22 cellular contexts compared by ENCODE assay signal in the genomic region with DNA sequence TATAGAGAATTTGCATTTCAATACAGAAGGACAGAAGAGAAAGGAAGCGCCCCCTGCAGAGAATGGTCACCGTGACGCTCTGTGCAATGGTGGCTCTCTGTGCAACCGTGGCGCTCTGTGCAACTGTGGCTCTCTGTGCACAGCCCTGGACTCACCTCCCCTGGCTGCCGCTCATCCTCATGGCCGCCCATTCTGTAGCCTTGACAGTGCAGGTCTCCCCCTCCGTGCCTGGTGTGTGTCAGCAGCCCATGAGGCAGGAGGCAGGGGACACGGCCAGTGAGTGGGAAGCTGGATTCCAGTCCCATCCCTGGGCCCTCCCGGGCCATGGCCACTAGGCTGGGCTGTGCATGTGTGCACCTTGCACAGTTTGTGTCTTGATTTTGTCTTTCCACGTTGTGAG. TPM values are rescaled to one million over a fixed set of nuclear protein-coding genes. Genes with fewer than 3 reads are reported as not detected.
DNase-seq lines count a peak whose midpoint lies in the region; ATAC-seq, FAIRE-seq and TF ChIP-seq lines count a peak whose summit lies in the region.
"Had no signal": no experiment of that assay in that cellular context is flagged by ENCODE, and none has a peak within 500 bp of the region (broad histone marks: within the 10 kb centered on the region; RNA-seq: fewer than 3 reads in every experiment).

No MANE protein-coding gene starts in this region.

- no peak for TF ChIP-seq RAD21 in H1 (IDR thresholded peaks at IDR 0.05 in 1 of 2, conservative IDR thresholded peaks at IDR 0.05 in 1 of 2; ENCODE audit: low read depth in 2 of 2, low read length in 2 of 2)

- no peak overlapping the region for H3K56ac ChIP-seq in H1 (replicated peaks; ENCODE audit: insufficient read length, low read depth, low read length)

- no peak for TF ChIP-seq POLR2A in H1 (IDR thresholded peaks at IDR 0.05; ENCODE audit: control extremely low read depth in 1 of 2, low read depth in 2 of 2, low read length in 2 of 2)

- no peak overlapping the region for H3K4me3 ChIP-seq in H7 (ENCODE audit: insufficient read depth, low read depth, low read length)
- no peak overlapping the region for H3K4me3 ChIP-seq in H1 (ENCODE audit: extremely low read depth in 1 of 4, insufficient read depth in 2 of 4, low read depth in 3 of 4, low read length in 4 of 4)
- H3K4me3 ChIP-seq: cardiac muscle cell, tibial nerve had no signal

- peaks cover 4% of the 10 kb centered on the region for H3K79me1 ChIP-seq in H1 (ENCODE audit: low read depth, low read length)

- H3K23me2 ChIP-seq in H1 (ENCODE audit: low read depth, low read length), result no peaks in the 10 kb centered on the region

- no peak overlapping the region for H4K5ac ChIP-seq in H1 (ENCODE audit: insufficient read length, low read depth, low read length)

- H3K14ac ChIP-seq in H1 (ENCODE audit: insufficient read length), result no peak overlapping the region

- WGBS in H1 (ENCODE audit: extremely low coverage in 1 of 2, insufficient coverage in 1 of 2, insufficient read length in 1 of 2, insufficient replicate concordance in 2 of 2, low coverage in 1 of 2, low lambda C conversion rate in 2 of 2, missing lambda C conversion rate in 1 of 2), 2 experiments, result 85% methylated on average over 11 of the region's 11 CpGs; no CpG with 5 or more reads in 1 of the 2 experiments

- peaks cover 15% of the 10 kb centered on the region for H3K9me3 Mint-ChIP-seq in progenitor cell of endocrine pancreas (ENCODE audit: low read depth)

- H3K36me3 ChIP-seq in H7 (replicated peaks; ENCODE audit: control insufficient read depth, insufficient read depth, low read length) (peaks cover 12% of the 10 kb centered on the region), H1 (ENCODE audit: control insufficient read depth in 2 of 4, insufficient read depth in 4 of 4, low read length in 3 of 4) (peaks cover 4 to 25% (median 14%) of the 10 kb centered on the region in 4 experiments; a peak in 6 of 8 replicates)

- no peaks in the 10 kb centered on the region for H3K4me1 Mint-ChIP-seq in progenitor cell of endocrine pancreas (ENCODE audit: low read depth)

- H3K36me3 Mint-ChIP-seq in progenitor cell of endocrine pancreas (ENCODE audit: insufficient read depth), result peaks cover 54% of the 10 kb centered on the region

- H4K8ac ChIP-seq in H1 (ENCODE audit: extremely low read depth, insufficient read depth, low read length), result peak overlapping the region; percentile 94; the same call in 1 of the 2 replicates

- H3K4ac ChIP-seq in H1 (replicated peaks; ENCODE audit: insufficient read length, low read depth, low read length), result no peak overlapping the region

- no peak overlapping the region for H3K4me2 ChIP-seq in H1 (ENCODE audit: insufficient read depth in 1 of 2, low read depth in 2 of 2, low read length in 2 of 2)

- no peak overlapping the region for H2BK15ac ChIP-seq in H1 (ENCODE audit: low read length)

- no peak overlapping the region for H3K18ac ChIP-seq in H1 (ENCODE audit: extremely low read depth, low read length)

- ATAC-seq in sciatic nerve, result no peak
- no peak for ATAC-seq in HG02571 (IDR thresholded peaks at IDR 0.05; ENCODE audit: unreplicated experiment)
- ATAC-seq in HG03442 (IDR thresholded peaks at IDR 0.05; ENCODE audit: unreplicated experiment), result no peak
- ATAC-seq: stimulated activated effector memory CD8-positive, alpha-beta T cell treated with anti-CD3 and anti-CD28 coated beads, Interleukin-12 subunit alpha, Interleukin-12 subunit beta, amount 100 ng/mL, for 72 hours had no signal

- CTCF ChIA-PET in H1 (lab: Charles Lee; ENCODE audit: partially characterized antibody), result interaction anchor here (0.9 to 2.7 kb wide), 2 partner anchors 9 to 26 kb away, joined by 3 to 10 read pairs; no protein-coding TSS in a partner anchor

- intact Hi-C loops in sciatic nerve (cut with DNase I), result no loop called here

- no peak overlapping the region for H2AK5ac ChIP-seq in H1 (ENCODE audit: low read depth, low read length)

- no peak overlapping the region for H3K9ac ChIP-seq in H1 (replicated peaks in 1 of 4; ENCODE audit: extremely low read depth in 1 of 4, low read depth in 3 of 4, low read length in 3 of 4)

- no peak overlapping the region for H3K4me3 Mint-ChIP-seq in progenitor cell of endocrine pancreas (ENCODE audit: low read depth)
- H3K4me3 Mint-ChIP-seq: B cell; stimulated activated effector memory CD8-positive, alpha-beta T cell treated with anti-CD3 and anti-CD28 coated beads, Interleukin-12 subunit alpha, Interleukin-12 subunit beta, amount 100 ng/mL, for 72 hours had no signal

- H3K23ac ChIP-seq in H1 (ENCODE audit: insufficient read length), result no peak overlapping the region

- TF ChIP-seq EP300 in H1 (IDR thresholded peaks at IDR 0.05; ENCODE audit: borderline replicate concordance in 1 of 2, low read depth in 2 of 2, low read length in 2 of 2), result no peak

- peaks cover 0 to 6% of the 10 kb centered on the region in 2 experiments; a peak in 2 of 4 replicates for H3K9me3 ChIP-seq in H1 (ENCODE audit: insufficient read depth in 2 of 2, low read depth in 1 of 2, low read length in 1 of 2)

- no peak overlapping the region for H3K27ac Mint-ChIP-seq in progenitor cell of endocrine pancreas
- H3K27ac Mint-ChIP-seq: B cell had no signal

- peaks cover 2 to 7% (median 2%) of the 10 kb centered on the region in 4 experiments; a peak in 5 of 7 replicates for H3K4me1 ChIP-seq in H1 (replicated peaks in 1 of 4; ENCODE audit: control insufficient read depth in 3 of 4, insufficient read depth in 4 of 4, low read length in 3 of 4)
- H3K4me1 ChIP-seq: tibial nerve had no signal

- no peak overlapping the region for H3K27ac ChIP-seq in H1 (ENCODE audit: low read depth, low read length)
- H3K27ac ChIP-seq: 22Rv1, cardiac muscle cell, tibial nerve had no signal

- no peak overlapping the region for H4K91ac ChIP-seq in H1 (replicated peaks; ENCODE audit: insufficient read length, low read length)

- 0 out of 2 replicates have a peak overlapping the region, but pooled peaks have one; percentile 16 for H2BK5ac ChIP-seq in H1 (ENCODE audit: low read depth, low read length)

- no peaks in the 10 kb centered on the region for H4K20me1 ChIP-seq in H1 (replicated peaks in 1 of 2; ENCODE audit: control insufficient read depth in 1 of 2, insufficient read depth in 2 of 2, low read length in 2 of 2)

- H3K27me3 ChIP-seq in H7 (ENCODE audit: control insufficient read depth, insufficient read depth, low read length) (no peaks in the 10 kb centered on the region), H1 (replicated peaks in 1 of 4; ENCODE audit: control insufficient read depth in 3 of 4, extremely low read depth in 1 of 4, insufficient read depth in 3 of 4, low read length in 3 of 4) (no peaks in the 10 kb centered on the region)
- H3K27me3 ChIP-seq: cardiac muscle cell, tibial nerve had no signal

- no peak overlapping the region for H2BK120ac ChIP-seq in H1 (replicated peaks; ENCODE audit: low read depth, low read length)

- H2BK20ac ChIP-seq in H1 (ENCODE audit: low read length), result no peak overlapping the region

- FAIRE-seq in H1 (lab: Jason Lieb, UNC), result no peak
- FAIRE-seq: islet of Langerhans had no signal

- POLR2A ChIA-PET in H1 (lab: Charles Lee; ENCODE audit: partially characterized antibody), result no interaction called here

- H3K27me3 Mint-ChIP-seq in progenitor cell of endocrine pancreas, result no peaks in the 10 kb centered on the region
- H3K27me3 Mint-ChIP-seq: B cell; naive thymus-derived CD4-positive, alpha-beta T cell had no signal

- peak; percentile 17 for DNase-seq in activated CD4-positive, CD25-positive, alpha-beta regulatory T cell treated with anti-CD3 and anti-CD28 coated beads, Interleukin-2, amount 50 U/mL, for 72 hours
- no peak for DNase-seq in activated CD4-positive, CD25-positive, alpha-beta regulatory T cell (lab: John Stamatoyannopoulos, UW)
- DNase-seq in H7, result peak; percentile 67
- DNase-seq in H1 (ENCODE audit: low read depth in 1 of 2, low spot score in 2 of 2), result no peak
- peak; percentile 41 for DNase-seq in sciatic nerve (ENCODE audit: low spot score)
- no peak for DNase-seq in progenitor cell of endocrine pancreas (ENCODE audit: low spot score, unreplicated experiment)
- DNase-seq: activated CD4-positive, alpha-beta T cell treated with anti-CD3 and anti-CD28 coated beads for 4 hours; activated gamma-delta T cell; amygdala; DMS79; NCI-H1417; NCI-H2107; NCI-H510A had no signal

- no peak for TF ChIP-seq CTCF in H1 (IDR thresholded peaks at IDR 0.05; ENCODE audit: control extremely low read depth in 1 of 3, insufficient read depth in 1 of 3, low read depth in 1 of 3, low read length in 3 of 3)
- TF ChIP-seq CTCF in progenitor cell of endocrine pancreas (IDR thresholded peaks at IDR 0.05; ENCODE audit: unreplicated experiment), result no peak

- no peak overlapping the region for H2BK12ac ChIP-seq in H1 (ENCODE audit: low read depth, low read length)

- 0 out of 4 replicates have a peak, but pooled peaks cover 0 to 3% of the 10 kb centered on the region in 2 experiments for H3K79me2 ChIP-seq in H1 (ENCODE audit: control insufficient read depth in 1 of 2, insufficient read depth in 2 of 2, low read length in 2 of 2)

- H2AFZ ChIP-seq in H1 (ENCODE audit: low read length), result no peak overlapping the region

TF ChIP-seq in H1, 55 proteins besides CTCF, POLR2A, EP300 and RAD21:
- TF ChIP-seq CHD2 (IDR thresholded peaks at IDR 0.05; ENCODE audit: low read length) (no peak), YY1 (IDR thresholded peaks at IDR 0.05; ENCODE audit: low read depth, low read length) (0 out of 2 replicates have a peak, but pooled peaks have one; percentile 19)

RNA-seq across cellular contexts. Expression of a gene that starts 12.0 kb away (rescaled TPM):
- 20.5 and 24.1 TPM in 2 replicates for total RNA-seq in H7 (2014; rRNA removed; shearing (Covaris generic))
- total RNA-seq in H1 (2021; fragmentation: NEBNext Ultra II Directional; extraction: Animal tissue kit (Norgen Biotek cat#: 25700)), result 27.5 and 30.0 TPM in 2 replicates
- polyA plus RNA-seq in H1 (2011; rRNA removed), result 14.4 and 19.5 TPM in 2 replicates
- polyA plus RNA-seq in H1 (2011; cell fraction: cytosol; rRNA removed), result 17.3 TPM
- 38.7 TPM for polyA plus RNA-seq in H1 (2011; cell fraction: nucleus; rRNA removed)
- 24.9 to 34.9 TPM (median 31.8 TPM) in 4 replicates for polyA plus RNA-seq in H1 (2012, experiment 1 of 2)
- polyA plus RNA-seq in H1 (2012, experiment 2 of 2), result 19.3 TPM
- polyA plus RNA-seq in H1 (2013, experiment 1 of 2), result 16.3 TPM
- 14.9 TPM for polyA plus RNA-seq in H1 (2013, experiment 2 of 2)
- 16.7 and 19.2 TPM in 2 replicates for polyA minus RNA-seq in H1 (2011; rRNA and poly(A)+ RNA removed)
- polyA minus RNA-seq in H1 (2011; cell fraction: cytosol; rRNA and poly(A)+ RNA removed), result 12.9 TPM
- 14.7 TPM for polyA minus RNA-seq in H1 (2011; cell fraction: nucleus; rRNA and poly(A)+ RNA removed)
- total RNA-seq in sciatic nerve, result 58.4 TPM
- 66.5 and 67.3 TPM in 2 replicates for total RNA-seq in progenitor cell of endocrine pancreas

Comparison
In these comparisons a context has a peak if more than half of its experiments do, and no peak if none do; other contexts are left out.
1. DNase-seq: peak in activated CD4-positive, CD25-positive, alpha-beta regulatory T cell treated with anti-CD3 and anti-CD28 coated beads, Interleukin-2, amount 50 U/mL, for 72 hours (single experiment), H7 (single experiment) and sciatic nerve (single experiment); none in activated CD4-positive, CD25-positive, alpha-beta regulatory T cell (0 of 4), H1 (0 of 2) and progenitor cell of endocrine pancreas (single experiment).